In the genomic region with DNA sequence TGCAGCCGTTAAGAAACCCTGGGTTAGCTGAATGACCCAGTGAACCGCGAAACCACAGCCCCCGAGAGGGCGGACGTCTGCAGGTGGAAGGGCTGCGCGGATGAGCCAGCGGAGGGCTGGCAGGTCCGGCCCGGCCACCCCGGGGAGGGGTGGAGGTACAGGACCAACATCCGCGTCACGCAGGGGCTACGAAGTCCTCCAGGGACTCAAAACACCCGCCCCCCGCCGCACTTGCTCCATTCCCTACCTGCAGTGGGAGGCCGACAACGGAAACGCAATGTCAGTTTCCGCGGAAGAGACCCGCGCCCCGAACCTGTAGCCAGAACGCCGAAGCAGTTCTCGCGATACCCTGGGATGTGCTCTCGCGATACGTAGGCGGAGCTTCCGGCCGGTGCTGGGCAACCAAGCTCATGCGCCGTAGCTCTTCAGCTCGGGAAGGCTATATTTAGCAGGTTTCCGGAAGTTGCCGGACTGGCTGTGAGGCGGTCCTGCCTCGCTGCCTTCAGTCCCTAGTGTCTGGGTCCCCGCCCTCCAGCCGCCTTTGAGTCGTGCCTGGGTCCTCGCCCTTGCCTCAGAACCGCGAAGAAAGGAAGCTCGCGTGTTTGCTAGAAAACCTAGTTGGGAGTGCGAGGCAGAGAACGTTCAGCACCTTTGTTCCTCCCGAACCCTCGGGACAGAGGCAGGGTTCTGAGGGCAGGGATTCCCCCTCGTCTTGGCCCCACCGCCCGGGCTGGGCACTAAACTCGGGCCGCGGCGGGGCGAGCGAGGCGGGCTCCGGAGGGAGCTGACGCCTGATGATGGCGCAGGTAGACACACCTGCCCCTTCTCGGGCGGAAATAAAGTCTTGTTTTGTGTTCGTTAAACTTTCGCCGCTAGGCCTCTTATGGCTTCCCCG, we compare ENCODE assay signal across 1 cellular context.
TF ChIP-seq lines count a peak whose summit lies in the region.

A gene with protein sequence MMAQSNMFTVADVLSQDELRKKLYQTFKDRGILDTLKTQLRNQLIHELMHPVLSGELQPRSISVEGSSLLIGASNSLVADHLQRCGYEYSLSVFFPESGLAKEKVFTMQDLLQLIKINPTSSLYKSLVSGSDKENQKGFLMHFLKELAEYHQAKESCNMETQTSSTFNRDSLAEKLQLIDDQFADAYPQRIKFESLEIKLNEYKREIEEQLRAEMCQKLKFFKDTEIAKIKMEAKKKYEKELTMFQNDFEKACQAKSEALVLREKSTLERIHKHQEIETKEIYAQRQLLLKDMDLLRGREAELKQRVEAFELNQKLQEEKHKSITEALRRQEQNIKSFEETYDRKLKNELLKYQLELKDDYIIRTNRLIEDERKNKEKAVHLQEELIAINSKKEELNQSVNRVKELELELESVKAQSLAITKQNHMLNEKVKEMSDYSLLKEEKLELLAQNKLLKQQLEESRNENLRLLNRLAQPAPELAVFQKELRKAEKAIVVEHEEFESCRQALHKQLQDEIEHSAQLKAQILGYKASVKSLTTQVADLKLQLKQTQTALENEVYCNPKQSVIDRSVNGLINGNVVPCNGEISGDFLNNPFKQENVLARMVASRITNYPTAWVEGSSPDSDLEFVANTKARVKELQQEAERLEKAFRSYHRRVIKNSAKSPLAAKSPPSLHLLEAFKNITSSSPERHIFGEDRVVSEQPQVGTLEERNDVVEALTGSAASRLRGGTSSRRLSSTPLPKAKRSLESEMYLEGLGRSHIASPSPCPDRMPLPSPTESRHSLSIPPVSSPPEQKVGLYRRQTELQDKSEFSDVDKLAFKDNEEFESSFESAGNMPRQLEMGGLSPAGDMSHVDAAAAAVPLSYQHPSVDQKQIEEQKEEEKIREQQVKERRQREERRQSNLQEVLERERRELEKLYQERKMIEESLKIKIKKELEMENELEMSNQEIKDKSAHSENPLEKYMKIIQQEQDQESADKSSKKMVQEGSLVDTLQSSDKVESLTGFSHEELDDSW (plus strand): TSS at position 471 of the 895 bp plus-strand sequence. CDS start 324 bp downstream, at position 795.
A gene (minus strand): TSS at position 343 of the 895 bp plus-strand sequence. CDS start 14,657 bp downstream, outside the sequence.

TF ChIP-seq in HepG2, 621 proteins besides CTCF, POLR2A, EP300 and RAD21 (continued from another document and continues in another):
- TF ChIP-seq NCOA2 (CRISPR knock-in tag; IDR thresholded peaks at IDR 0.05): no peak
- no peak for TF ChIP-seq ZNF75D (CRISPR knock-in tag; IDR thresholded peaks at IDR 0.05; ENCODE audit: borderline replicate concordance)
- TF ChIP-seq ZNF709 (CRISPR knock-in tag; IDR thresholded peaks at IDR 0.05): peak; percentile 64; the same call in 1 of the 2 replicates
- peak; percentile 46; the same call in 1 of the 2 replicates for TF ChIP-seq ZNF430 (CRISPR knock-in tag; IDR thresholded peaks at IDR 0.05)
- no peak for TF ChIP-seq ZNF557 (CRISPR knock-in tag; IDR thresholded peaks at IDR 0.05)
- TF ChIP-seq FOSL1 (CRISPR knock-in tag; IDR thresholded peaks at IDR 0.05; ENCODE audit: borderline replicate concordance): no peak
- no peak for TF ChIP-seq SOX5 (CRISPR knock-in tag; IDR thresholded peaks at IDR 0.05; ENCODE audit: borderline replicate concordance)
- TF ChIP-seq, protein P1, sequence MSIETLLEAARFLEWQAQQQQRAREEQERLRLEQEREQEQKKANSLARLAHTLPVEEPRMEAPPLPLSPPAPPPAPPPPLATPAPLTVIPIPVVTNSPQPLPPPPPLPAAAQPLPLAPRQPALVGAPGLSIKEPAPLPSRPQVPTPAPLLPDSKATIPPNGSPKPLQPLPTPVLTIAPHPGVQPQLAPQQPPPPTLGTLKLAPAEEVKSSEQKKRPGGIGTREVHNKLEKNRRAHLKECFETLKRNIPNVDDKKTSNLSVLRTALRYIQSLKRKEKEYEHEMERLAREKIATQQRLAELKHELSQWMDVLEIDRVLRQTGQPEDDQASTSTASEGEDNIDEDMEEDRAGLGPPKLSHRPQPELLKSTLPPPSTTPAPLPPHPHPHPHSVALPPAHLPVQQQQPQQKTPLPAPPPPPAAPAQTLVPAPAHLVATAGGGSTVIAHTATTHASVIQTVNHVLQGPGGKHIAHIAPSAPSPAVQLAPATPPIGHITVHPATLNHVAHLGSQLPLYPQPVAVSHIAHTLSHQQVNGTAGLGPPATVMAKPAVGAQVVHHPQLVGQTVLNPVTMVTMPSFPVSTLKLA (IDR thresholded peaks at IDR 0.05): no peak
- peak; percentile 61 for TF ChIP-seq ASH2L (IDR thresholded peaks at IDR 0.05; ENCODE audit: insufficient read length, low read depth, low read length)
- TF ChIP-seq, protein P2, sequence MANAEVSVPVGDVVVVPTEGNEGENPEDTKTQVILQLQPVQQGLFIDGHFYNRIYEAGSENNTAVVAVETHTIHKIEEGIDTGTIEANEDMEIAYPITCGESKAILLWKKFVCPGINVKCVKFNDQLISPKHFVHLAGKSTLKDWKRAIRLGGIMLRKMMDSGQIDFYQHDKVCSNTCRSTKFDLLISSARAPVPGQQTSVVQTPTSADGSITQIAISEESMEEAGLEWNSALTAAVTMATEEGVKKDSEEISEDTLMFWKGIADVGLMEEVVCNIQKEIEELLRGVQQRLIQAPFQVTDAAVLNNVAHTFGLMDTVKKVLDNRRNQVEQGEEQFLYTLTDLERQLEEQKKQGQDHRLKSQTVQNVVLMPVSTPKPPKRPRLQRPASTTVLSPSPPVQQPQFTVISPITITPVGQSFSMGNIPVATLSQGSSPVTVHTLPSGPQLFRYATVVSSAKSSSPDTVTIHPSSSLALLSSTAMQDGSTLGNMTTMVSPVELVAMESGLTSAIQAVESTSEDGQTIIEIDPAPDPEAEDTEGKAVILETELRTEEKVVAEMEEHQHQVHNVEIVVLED (CRISPR knock-in tag; IDR thresholded peaks at IDR 0.05; ENCODE audit: borderline replicate concordance): peak; percentile 35; the same call in 1 of the 2 replicates
- TF ChIP-seq ZBTB20 (CRISPR knock-in tag; IDR thresholded peaks at IDR 0.05; ENCODE audit: borderline replicate concordance, low read depth): no peak
- TF ChIP-seq POLR2AphosphoS2 (IDR thresholded peaks at IDR 0.05; ENCODE audit: low read depth, low read length): no peak
- no peak for TF ChIP-seq IKZF1 (IDR thresholded peaks at IDR 0.05)
- 0 out of 2 replicates have a peak, but pooled peaks have one; percentile 24 for TF ChIP-seq ZNF776 (CRISPR knock-in tag; IDR thresholded peaks at IDR 0.05)
- peak; percentile 32; the same call in 1 of the 2 replicates for TF ChIP-seq RFX1 (IDR thresholded peaks at IDR 0.05)
- TF ChIP-seq SIX4 (CRISPR knock-in tag; IDR thresholded peaks at IDR 0.05): no peak
- no peak for TF ChIP-seq ZKSCAN5 (CRISPR knock-in tag; IDR thresholded peaks at IDR 0.05)
- TF ChIP-seq PAWR (CRISPR knock-in tag; IDR thresholded peaks at IDR 0.05; ENCODE audit: borderline replicate concordance): no peak
- no peak for TF ChIP-seq YY1 (IDR thresholded peaks at IDR 0.05; ENCODE audit: insufficient read depth, insufficient replicate concordance, low read depth, low read length)
- TF ChIP-seq SRSF9 (IDR thresholded peaks at IDR 0.05; ENCODE audit: borderline replicate concordance, insufficient read depth, low read depth, low read length, poor library complexity, severe bottlenecking): no peak
- no peak for TF ChIP-seq KAT2B (IDR thresholded peaks at IDR 0.05; ENCODE audit: borderline replicate concordance, low read depth, low read length)
- peak; percentile 22; the same call in 1 of the 2 replicates for TF ChIP-seq SALL1 (CRISPR knock-in tag; IDR thresholded peaks at IDR 0.05)
- TF ChIP-seq SP2 (CRISPR knock-in tag; IDR thresholded peaks at IDR 0.05): no peak; the same call in 1 of the 2 replicates
- no peak for TF ChIP-seq ZNF567 (CRISPR knock-in tag; IDR thresholded peaks at IDR 0.05; ENCODE audit: borderline replicate concordance)
- TF ChIP-seq, protein P3, sequence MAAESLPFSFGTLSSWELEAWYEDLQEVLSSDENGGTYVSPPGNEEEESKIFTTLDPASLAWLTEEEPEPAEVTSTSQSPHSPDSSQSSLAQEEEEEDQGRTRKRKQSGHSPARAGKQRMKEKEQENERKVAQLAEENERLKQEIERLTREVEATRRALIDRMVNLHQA (CRISPR knock-in tag; IDR thresholded peaks at IDR 0.05): no peak
- no peak for TF ChIP-seq FOXJ3 (CRISPR knock-in tag; IDR thresholded peaks at IDR 0.05; ENCODE audit: borderline replicate concordance)
- TF ChIP-seq, protein P4, sequence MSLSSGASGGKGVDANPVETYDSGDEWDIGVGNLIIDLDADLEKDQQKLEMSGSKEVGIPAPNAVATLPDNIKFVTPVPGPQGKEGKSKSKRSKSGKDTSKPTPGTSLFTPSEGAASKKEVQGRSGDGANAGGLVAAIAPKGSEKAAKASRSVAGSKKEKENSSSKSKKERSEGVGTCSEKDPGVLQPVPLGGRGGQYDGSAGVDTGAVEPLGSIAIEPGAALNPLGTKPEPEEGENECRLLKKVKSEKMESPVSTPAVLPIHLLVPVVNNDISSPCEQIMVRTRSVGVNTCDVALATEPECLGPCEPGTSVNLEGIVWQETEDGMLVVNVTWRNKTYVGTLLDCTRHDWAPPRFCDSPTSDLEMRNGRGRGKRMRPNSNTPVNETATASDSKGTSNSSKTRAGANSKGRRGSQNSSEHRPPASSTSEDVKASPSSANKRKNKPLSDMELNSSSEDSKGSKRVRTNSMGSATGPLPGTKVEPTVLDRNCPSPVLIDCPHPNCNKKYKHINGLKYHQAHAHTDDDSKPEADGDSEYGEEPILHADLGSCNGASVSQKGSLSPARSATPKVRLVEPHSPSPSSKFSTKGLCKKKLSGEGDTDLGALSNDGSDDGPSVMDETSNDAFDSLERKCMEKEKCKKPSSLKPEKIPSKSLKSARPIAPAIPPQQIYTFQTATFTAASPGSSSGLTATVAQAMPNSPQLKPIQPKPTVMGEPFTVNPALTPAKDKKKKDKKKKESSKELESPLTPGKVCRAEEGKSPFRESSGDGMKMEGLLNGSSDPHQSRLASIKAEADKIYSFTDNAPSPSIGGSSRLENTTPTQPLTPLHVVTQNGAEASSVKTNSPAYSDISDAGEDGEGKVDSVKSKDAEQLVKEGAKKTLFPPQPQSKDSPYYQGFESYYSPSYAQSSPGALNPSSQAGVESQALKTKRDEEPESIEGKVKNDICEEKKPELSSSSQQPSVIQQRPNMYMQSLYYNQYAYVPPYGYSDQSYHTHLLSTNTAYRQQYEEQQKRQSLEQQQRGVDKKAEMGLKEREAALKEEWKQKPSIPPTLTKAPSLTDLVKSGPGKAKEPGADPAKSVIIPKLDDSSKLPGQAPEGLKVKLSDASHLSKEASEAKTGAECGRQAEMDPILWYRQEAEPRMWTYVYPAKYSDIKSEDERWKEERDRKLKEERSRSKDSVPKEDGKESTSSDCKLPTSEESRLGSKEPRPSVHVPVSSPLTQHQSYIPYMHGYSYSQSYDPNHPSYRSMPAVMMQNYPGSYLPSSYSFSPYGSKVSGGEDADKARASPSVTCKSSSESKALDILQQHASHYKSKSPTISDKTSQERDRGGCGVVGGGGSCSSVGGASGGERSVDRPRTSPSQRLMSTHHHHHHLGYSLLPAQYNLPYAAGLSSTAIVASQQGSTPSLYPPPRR (CRISPR knock-in tag; IDR thresholded peaks at IDR 0.05; ENCODE audit: borderline replicate concordance): 0 out of 2 replicates have a peak, but pooled peaks have one; percentile 12
- no peak for TF ChIP-seq ZNF326 (CRISPR knock-in tag; IDR thresholded peaks at IDR 0.05; ENCODE audit: borderline replicate concordance)
- no peak for TF ChIP-seq ZNF282 (IDR thresholded peaks at IDR 0.05; ENCODE audit: partially characterized antibody)
- no peak for TF ChIP-seq NCOR1 (IDR thresholded peaks at IDR 0.05; ENCODE audit: borderline replicate concordance, low read length)
- TF ChIP-seq POLR2G (IDR thresholded peaks at IDR 0.05; ENCODE audit: low read depth, low read length): peak; percentile 91
- peak; percentile 51 for TF ChIP-seq HNRNPLL (IDR thresholded peaks at IDR 0.05; ENCODE audit: low read depth, low read length, poor library complexity, severe bottlenecking)
- TF ChIP-seq, protein P5, sequence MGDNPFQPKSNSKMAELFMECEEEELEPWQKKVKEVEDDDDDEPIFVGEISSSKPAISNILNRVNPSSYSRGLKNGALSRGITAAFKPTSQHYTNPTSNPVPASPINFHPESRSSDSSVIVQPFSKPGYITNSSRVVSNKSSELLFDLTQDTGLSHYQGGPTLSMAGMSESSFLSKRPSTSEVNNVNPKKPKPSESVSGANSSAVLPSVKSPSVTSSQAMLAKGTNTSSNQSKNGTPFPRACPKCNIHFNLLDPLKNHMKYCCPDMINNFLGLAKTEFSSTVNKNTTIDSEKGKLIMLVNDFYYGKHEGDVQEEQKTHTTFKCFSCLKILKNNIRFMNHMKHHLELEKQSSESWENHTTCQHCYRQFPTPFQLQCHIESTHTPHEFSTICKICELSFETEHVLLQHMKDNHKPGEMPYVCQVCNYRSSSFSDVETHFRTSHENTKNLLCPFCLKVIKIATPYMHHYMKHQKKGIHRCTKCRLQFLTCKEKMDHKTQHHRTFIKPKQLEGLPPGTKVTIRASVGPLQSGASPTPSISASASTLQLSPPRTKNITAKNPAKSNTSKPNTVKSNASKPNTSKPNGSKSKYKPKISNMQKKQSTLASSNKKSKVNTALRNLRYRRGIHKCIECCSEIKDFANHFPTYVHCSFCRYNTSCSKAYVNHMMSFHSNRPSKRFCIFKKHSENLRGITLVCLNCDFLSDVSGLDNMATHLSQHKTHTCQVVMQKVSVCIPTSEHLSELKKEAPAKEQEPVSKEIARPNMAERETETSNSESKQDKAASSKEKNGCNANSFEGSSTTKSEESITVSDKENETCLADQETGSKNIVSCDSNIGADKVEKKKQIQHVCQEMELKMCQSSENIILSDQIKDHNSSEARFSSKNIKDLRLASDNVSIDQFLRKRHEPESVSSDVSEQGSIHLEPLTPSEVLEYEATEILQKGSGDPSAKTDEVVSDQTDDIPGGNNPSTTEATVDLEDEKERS (CRISPR knock-in tag; IDR thresholded peaks at IDR 0.05): 0 out of 2 replicates have a peak, but pooled peaks have one; percentile 42
- TF ChIP-seq, protein P6, sequence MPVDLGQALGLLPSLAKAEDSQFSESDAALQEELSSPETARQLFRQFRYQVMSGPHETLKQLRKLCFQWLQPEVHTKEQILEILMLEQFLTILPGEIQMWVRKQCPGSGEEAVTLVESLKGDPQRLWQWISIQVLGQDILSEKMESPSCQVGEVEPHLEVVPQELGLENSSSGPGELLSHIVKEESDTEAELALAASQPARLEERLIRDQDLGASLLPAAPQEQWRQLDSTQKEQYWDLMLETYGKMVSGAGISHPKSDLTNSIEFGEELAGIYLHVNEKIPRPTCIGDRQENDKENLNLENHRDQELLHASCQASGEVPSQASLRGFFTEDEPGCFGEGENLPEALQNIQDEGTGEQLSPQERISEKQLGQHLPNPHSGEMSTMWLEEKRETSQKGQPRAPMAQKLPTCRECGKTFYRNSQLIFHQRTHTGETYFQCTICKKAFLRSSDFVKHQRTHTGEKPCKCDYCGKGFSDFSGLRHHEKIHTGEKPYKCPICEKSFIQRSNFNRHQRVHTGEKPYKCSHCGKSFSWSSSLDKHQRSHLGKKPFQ (CRISPR knock-in tag; IDR thresholded peaks at IDR 0.05; ENCODE audit: insufficient replicate concordance): no peak
- TF ChIP-seq, protein P7, sequence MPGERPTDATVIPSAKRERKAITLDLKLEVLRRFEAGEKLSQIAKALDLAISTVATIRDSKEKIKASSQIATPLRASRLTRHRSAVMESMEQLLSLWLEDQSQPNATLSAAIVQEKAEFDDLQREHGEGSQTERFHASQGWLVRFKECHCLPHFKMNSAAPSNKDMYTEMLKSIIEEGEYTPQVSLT (CRISPR knock-in tag; IDR thresholded peaks at IDR 0.05; ENCODE audit: borderline replicate concordance, low read depth): no peak
- TF ChIP-seq KDM2A (CRISPR knock-in tag; IDR thresholded peaks at IDR 0.05; ENCODE audit: borderline replicate concordance, low read depth): peak; percentile 60; the same call in 1 of the 2 replicates
- TF ChIP-seq TCF12 (IDR thresholded peaks at IDR 0.05): no peak
- TF ChIP-seq TCF12 (CRISPR knock-in tag; IDR thresholded peaks at IDR 0.05): no peak
- TF ChIP-seq ZNF792 (CRISPR knock-in tag; IDR thresholded peaks at IDR 0.05): 0 out of 2 replicates have a peak, but pooled peaks have one; percentile 21
- no peak for TF ChIP-seq ZNF34 (CRISPR knock-in tag; IDR thresholded peaks at IDR 0.05; ENCODE audit: borderline replicate concordance)
